ENCODE assay signal across 12 cellular contexts in the genomic region with DNA sequence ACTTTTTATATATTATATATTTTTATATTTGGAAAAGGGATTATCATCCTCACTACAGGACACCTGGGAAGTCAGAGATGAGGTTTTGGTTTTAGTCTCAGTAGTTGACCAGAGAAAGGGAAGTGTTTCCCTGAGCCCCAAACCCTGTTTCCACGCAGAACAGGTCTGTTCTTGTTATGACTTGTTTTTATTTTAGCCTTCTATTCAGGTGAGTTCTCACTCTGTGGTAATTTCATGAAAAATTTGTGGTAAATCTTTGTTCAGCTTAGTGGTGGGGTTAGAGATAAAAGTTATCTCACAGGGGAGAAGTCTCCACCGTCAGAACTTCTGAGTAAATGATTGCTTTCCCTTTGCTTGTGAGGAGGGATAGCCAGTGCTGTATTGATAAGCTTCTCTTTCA.
DNase-seq lines count a peak whose midpoint lies in the region; ATAC-seq, FAIRE-seq and TF ChIP-seq lines count a peak whose summit lies in the region.
"Had no signal": no experiment of that assay in that cellular context is flagged by ENCODE, and none has a peak within 500 bp of the region (broad histone marks: within the 10 kb centered on the region; RNA-seq: fewer than 3 reads in every experiment).

No MANE protein-coding gene starts in this region.

- no peak overlapping the region for H3K4me2 ChIP-seq in OCI-LY1 (ENCODE audit: low read length)

- no peaks in the 10 kb centered on the region for H3K9me2 ChIP-seq in OCI-LY1 (ENCODE audit: low read depth, low read length)

- no peak for FAIRE-seq in H54 (lab: Jason Lieb, UNC)

- H3K9me3 ChIP-seq in OCI-LY1 (ENCODE audit: low read length) = no peaks in the 10 kb centered on the region
- no peaks in the 10 kb centered on the region for H3K9me3 ChIP-seq in endodermal cell (ENCODE audit: control insufficient read depth, low read length)

- H3K4me3 Mint-ChIP-seq in endodermal cell = no peak overlapping the region
- H3K4me3 Mint-ChIP-seq: activated CD4-positive, alpha-beta memory T cell treated with anti-CD3 and anti-CD28 coated beads, Interleukin-2, amount 10 ng/mL, durations not matched to agents 7 days and 5 days; CD4-positive, alpha-beta memory T cell had no signal

- H3K36me3 ChIP-seq in OCI-LY1 (ENCODE audit: insufficient read depth, low read length) (no peaks in the 10 kb centered on the region), endodermal cell (ENCODE audit: control insufficient read depth, insufficient read depth, low read length) (no peaks in the 10 kb centered on the region)

- no peak for TF ChIP-seq POLR2A in H54 (IDR thresholded peaks at IDR 0.05; ENCODE audit: low read depth, low read length)

- no peaks in the 10 kb centered on the region for H3F3A ChIP-seq in OCI-LY1 (ENCODE audit: insufficient read depth, low read length)

- H3K27ac Mint-ChIP-seq in endodermal cell = no peak overlapping the region
- H3K27ac Mint-ChIP-seq: activated CD4-positive, alpha-beta memory T cell treated with anti-CD3 and anti-CD28 coated beads, Interleukin-2, amount 10 ng/mL, durations not matched to agents 7 days and 5 days had no signal

- H3K36me3 Mint-ChIP-seq in endodermal cell (ENCODE audit: low read depth) = peaks cover 2% of the 10 kb centered on the region

- no peak overlapping the region for H3K9ac ChIP-seq in OCI-LY1 (ENCODE audit: low read length)
- no peak overlapping the region for H3K9ac ChIP-seq in endodermal cell (ENCODE audit: extremely low read depth, low read length, poor library complexity, severe bottlenecking)

- H3K9me3 Mint-ChIP-seq in endodermal cell = no peaks in the 10 kb centered on the region
- H3K9me3 Mint-ChIP-seq: activated CD4-positive, alpha-beta memory T cell treated with anti-CD3 and anti-CD28 coated beads, Interleukin-2, amount 10 ng/mL, durations not matched to agents 7 days and 5 days; CD4-positive, alpha-beta memory T cell had no signal

- H3K27me3 ChIP-seq in OCI-LY1 (ENCODE audit: insufficient read depth, low read length) (no peaks in the 10 kb centered on the region), endodermal cell (ENCODE audit: control insufficient read depth, insufficient read depth, low read length, poor library complexity, severe bottlenecking) (no peaks in the 10 kb centered on the region)

- TF ChIP-seq CTCF in OCI-LY1 (IDR thresholded peaks at IDR 0.05; ENCODE audit: low read length) (no peak), endodermal cell (conservative IDR thresholded peaks at IDR 0.05) (no peak)

- H4K20me1 ChIP-seq in OCI-LY1 (ENCODE audit: insufficient read depth, low read length) = no peaks in the 10 kb centered on the region

- ATAC-seq in GM18511 (IDR thresholded peaks at IDR 0.05; ENCODE audit: unreplicated experiment) (peak; percentile 98), GM19467 (IDR thresholded peaks at IDR 0.05; ENCODE audit: unreplicated experiment) (peak; percentile 85), HG02943 (IDR thresholded peaks at IDR 0.05; ENCODE audit: low read depth, unreplicated experiment) (peak; percentile 75)
- ATAC-seq: SK-N-SH treated with all-trans-retinoic acid at 6 μM for 48 hours had no signal

- H3K79me2 ChIP-seq in OCI-LY1 (ENCODE audit: insufficient read depth, low read length) = no peaks in the 10 kb centered on the region

- H3K4me1 Mint-ChIP-seq in endodermal cell = peaks cover 12% of the 10 kb centered on the region

- 86% methylated on average over 2 of the region's 2 CpGs; no CpG with 5 or more reads in 1 of the 2 experiments for WGBS in endodermal cell (ENCODE audit: insufficient coverage in 1 of 2, insufficient read length in 1 of 2), 2 experiments

- H3K27ac ChIP-seq in OCI-LY1 (ENCODE audit: low read depth, low read length, poor library complexity, severe bottlenecking) (peak overlapping the region; percentile 26), endodermal cell (ENCODE audit: low read depth, low read length) (no peak overlapping the region)

- H3K27me3 Mint-ChIP-seq in endodermal cell (ENCODE audit: insufficient read depth) = no peaks in the 10 kb centered on the region
- H3K27me3 Mint-ChIP-seq: activated CD4-positive, alpha-beta memory T cell treated with anti-CD3 and anti-CD28 coated beads, Interleukin-2, amount 10 ng/mL, durations not matched to agents 7 days and 5 days; CD4-positive, alpha-beta memory T cell had no signal

- no peak overlapping the region for H2AFZ ChIP-seq in OCI-LY1 (ENCODE audit: low read length)

- H3K4me1 ChIP-seq in OCI-LY1 (ENCODE audit: insufficient read depth, low read length, severe bottlenecking) (peaks cover 31% of the 10 kb centered on the region), endodermal cell (ENCODE audit: control insufficient read depth, insufficient read depth, low read length) (no peaks in the 10 kb centered on the region)

- H3K4me3 ChIP-seq in OCI-LY1 (ENCODE audit: low read depth, low read length, poor library complexity, severe bottlenecking) (no peak overlapping the region), endodermal cell (ENCODE audit: low read length) (no peak overlapping the region)

- DNase-seq in H54 (ENCODE audit: insufficient read length, low spot score) = no peak
- DNase-seq in endodermal cell = no peak
- DNase-seq in NCI-H2227 (lab: John Stamatoyannopoulos, UW; ENCODE audit: unreplicated experiment) = no peak
- no peak for DNase-seq in NCI-H146 treated with DMSO at 0.1 percent for 48 hours (lab: John Stamatoyannopoulos, UW; ENCODE audit: unreplicated experiment)
- DNase-seq: activated CD4-positive, alpha-beta memory T cell treated with anti-CD3 and anti-CD28 coated beads, Interleukin-2, amount 10 ng/mL, durations not matched to agents 7 days and 5 days; CD4-positive, alpha-beta memory T cell; NCI-H524 had no signal
